ENCODE assay signal across 9 cellular contexts in genomic region chr2:221465776-221466175, GRCh38.
DNase-seq lines count a peak whose midpoint lies in the region; ATAC-seq and TF ChIP-seq lines count a peak whose summit lies in the region.
"Had no signal": no experiment of that assay in that cellular context is flagged by ENCODE, and none has a peak within 500 bp of the region (broad histone marks: within the 10 kb centered on the region; RNA-seq: fewer than 3 reads in every experiment).

No MANE protein-coding gene starts in this region.

- TF ChIP-seq CTCF in lower lobe of right lung (IDR thresholded peaks at IDR 0.05) (no peak), suprapubic skin (IDR thresholded peaks at IDR 0.05) (no peak)

- no peaks in the 10 kb centered on the region for H3K27me3 ChIP-seq in lower lobe of right lung (ENCODE audit: low read depth)
- no peaks in the 10 kb centered on the region for H3K27me3 ChIP-seq in suprapubic skin

- H3K4me3 ChIP-seq in lower lobe of right lung (no peak overlapping the region), suprapubic skin (no peak overlapping the region)

- WGBS in suprapubic skin: 86% methylated on average over 11 of the region's 11 CpGs

- no peaks in the 10 kb centered on the region for H3K9me3 ChIP-seq in lower lobe of right lung
- H3K9me3 ChIP-seq in suprapubic skin: no peaks in the 10 kb centered on the region

- peak; percentile 43 for DNase-seq in KBM-7
- no peak for DNase-seq in lower lobe of right lung
- DNase-seq in activated gamma-delta T cell (lab: John Stamatoyannopoulos, UW): no peak
- no peak for DNase-seq in suprapubic skin (ENCODE audit: low spot score in 2 of 2)
- no peak for DNase-seq in activated T-cell treated with anti-CD3 and anti-CD28 coated beads, Interleukin-2, amount 50 U/mL, for 1 hour
- DNase-seq: stimulated activated CD4-positive, alpha-beta T cell treated with anti-CD3 and anti-CD28 coated beads, Interleukin-4, amount 100 ng/mL, for 4 hours had no signal

- H3K36me3 ChIP-seq in lower lobe of right lung (no peaks in the 10 kb centered on the region), suprapubic skin (no peaks in the 10 kb centered on the region)

- intact Hi-C loops in lower lobe of right lung (cut with DNase I): no loop called here

- in situ Hi-C loops in KBM-7 (cut with MboI; ENCODE audit: low pct_unique_long_range_greater_than_20kb, low sequenced_read_pairs): no loop called here

- H3K27ac ChIP-seq in lower lobe of right lung (no peak overlapping the region), suprapubic skin (no peak overlapping the region)

- TF ChIP-seq EP300 in suprapubic skin (IDR thresholded peaks at IDR 0.05): no peak

- no peak for TF ChIP-seq POLR2A in suprapubic skin (IDR thresholded peaks at IDR 0.05)

- ATAC-seq in GM18873 (IDR thresholded peaks at IDR 0.05; ENCODE audit: low FRiP score, unreplicated experiment) (peak; percentile 61), GM21723 (IDR thresholded peaks at IDR 0.05; ENCODE audit: unreplicated experiment) (peak; percentile 84), lower lobe of right lung (peak; percentile 63 to 69)
- ATAC-seq: HepG2 had no signal

- H3K4me1 ChIP-seq in lower lobe of right lung (peaks cover 6% of the 10 kb centered on the region), suprapubic skin (peaks cover 25% of the 10 kb centered on the region)
